In genomic region chr13:32153056-32153455, GRCh38 we compare ENCODE assay signal across 15 cellular contexts.
DNase-seq lines count a peak whose midpoint lies in the region; ATAC-seq, FAIRE-seq and TF ChIP-seq lines count a peak whose summit lies in the region.
"Had no signal": no experiment of that assay in that cellular context is flagged by ENCODE, and none has a peak within 500 bp of the region (broad histone marks: within the 10 kb centered on the region; RNA-seq: fewer than 3 reads in every experiment).

No MANE protein-coding gene starts in this region.

- WGBS in mammary epithelial cell (ENCODE audit: low coverage, missing lambda C conversion rate): 0% methylated on average over 3 of the region's 3 CpGs

- dilution Hi-C loops in mammary epithelial cell (cut with HindIII; ENCODE audit: low sequenced_read_pairs): no loop called here

- H3K79me2 ChIP-seq in mammary epithelial cell (ENCODE audit: insufficient read depth, low read length): no peaks in the 10 kb centered on the region

- no peak overlapping the region for H3K9ac ChIP-seq in mammary epithelial cell (ENCODE audit: insufficient read depth, low read length)

- no peak overlapping the region for H2AFZ ChIP-seq in mammary epithelial cell (ENCODE audit: low read depth, low read length)

- peak; percentile 90 for FAIRE-seq in islet of Langerhans (lab: Jason Lieb, UNC)

- CTCF ChIA-PET in mammary epithelial cell (lab: Charles Lee; ENCODE audit: low non-redundant PET): no interaction called here

- H3K36me3 ChIP-seq in mammary epithelial cell (ENCODE audit: insufficient read depth, low read length): no peaks in the 10 kb centered on the region

- BruUV-seq in mammary epithelial cell (replicated peaks; lab: Mats Ljungman, UMichigan): no TSS peak

- intact Hi-C loops in mammary epithelial cell (cut with micrococcal nuclease): no loop called here

- TF ChIP-seq CTCF in AG10803 (conservative IDR thresholded peaks at IDR 0.05; ENCODE audit: low read length) (no peak), mammary epithelial cell (conservative IDR thresholded peaks at IDR 0.05 in 1 of 2, IDR thresholded peaks at IDR 0.05 in 1 of 2; ENCODE audit: extremely low read depth in 1 of 2, insufficient read depth in 1 of 2, low read depth in 1 of 2, low read length in 2 of 2) (no peak)

- H3K27me3 ChIP-seq in mammary epithelial cell (ENCODE audit: insufficient read depth, low read length): no peaks in the 10 kb centered on the region

- DNase-seq in AG10803 (ENCODE audit: low read depth) (peak; percentile 71), M059J (ENCODE audit: low read depth) (peak; percentile 59), mammary epithelial cell (peak; percentile 72), NCI-H2171 treated with DMSO at 0.1 percent for 48 hours (lab: John Stamatoyannopoulos, UW) (no peak)
- DNase-seq: activated CD8-positive, alpha-beta T cell treated with anti-CD3 and anti-CD28 coated beads, Interleukin-2, amount 10 ng/mL, durations not matched to agents 7 days and 5 days; activated naive CD4-positive, alpha-beta T cell treated with Interleukin-2 at 50 U/mL for 16 hours; CD4-positive, alpha-beta T cell; GF-D8; NCI-H146; NCI-H69; stimulated activated naive CD4-positive, alpha-beta T cell treated with Interleukin-2 at 50 U/mL for 16 hours had no signal

- H3K4me1 ChIP-seq in mammary epithelial cell (ENCODE audit: insufficient read depth, low read length): peaks cover 7% of the 10 kb centered on the region

- ATAC-seq in GM18520 (IDR thresholded peaks at IDR 0.05; ENCODE audit: unreplicated experiment) (no peak), HG03460 (IDR thresholded peaks at IDR 0.05; ENCODE audit: unreplicated experiment) (no peak), GM21447 (IDR thresholded peaks at IDR 0.05; ENCODE audit: unreplicated experiment) (no peak)
- ATAC-seq: activated CD8-positive, alpha-beta T cell treated with anti-CD3 and anti-CD28 coated beads, Interleukin-2, amount 10 ng/mL, durations not matched to agents 7 days and 5 days had no signal

- H3K4me3 ChIP-seq in AG10803 (ENCODE audit: low read length): no peak overlapping the region
- no peak overlapping the region for H3K4me3 ChIP-seq in mammary epithelial cell (replicated peaks in 1 of 3; ENCODE audit: insufficient read depth in 1 of 3, low read depth in 2 of 3, low read length in 3 of 3)

- no peaks in the 10 kb centered on the region for H3K9me3 ChIP-seq in mammary epithelial cell (replicated peaks; ENCODE audit: insufficient read depth, low read length)

- H3K27ac ChIP-seq in mammary epithelial cell (ENCODE audit: insufficient read depth, low read depth, low read length): no peak overlapping the region

- H4K20me1 ChIP-seq in mammary epithelial cell (ENCODE audit: insufficient read depth, low read length): no peaks in the 10 kb centered on the region

- H3K4me2 ChIP-seq in mammary epithelial cell (ENCODE audit: insufficient read depth, low read depth, low read length): peak overlapping the region; percentile 31

- in situ Hi-C loops in mammary epithelial cell (cut with MboI; ENCODE audit: low sequenced_read_pairs in 2 of 2): no loop called here
